ENCODE assay signal across 19 cellular contexts in genomic region chr6:6436366-6436765, GRCh38.
"Had no signal": no experiment of that assay in that cellular context is flagged by ENCODE, and none has a peak within 500 bp of the region (broad histone marks: within the 10 kb centered on the region; RNA-seq: fewer than 3 reads in every experiment).

No MANE protein-coding gene starts in this region.

- H3K36me3 ChIP-seq: colonic mucosa, esophagus muscularis mucosa, gastroesophageal sphincter, heart left ventricle, left lung, lower lobe of right lung had no signal

- H3K9me3 Mint-ChIP-seq: effector memory CD8-positive, alpha-beta T cell had no signal

- H3K4me3 Mint-ChIP-seq: dendritic cell treated with granulocyte-macrophage colony-stimulating factor and Interleukin-4, amounts not matched to agents 40 ng/mL and 50 ng/mL, for 4 days; effector memory CD8-positive, alpha-beta T cell; endodermal cell; mesothelial cell of epicardium; naive B cell had no signal

- H3K9me3 ChIP-seq: colonic mucosa, gastroesophageal sphincter, lower lobe of right lung, mucosa of descending colon had no signal

- ATAC-seq: effector memory CD8-positive, alpha-beta T cell; foreskin keratinocyte; gastroesophageal sphincter; heart left ventricle; left cardiac atrium; left lung; left ventricle myocardium superior; lower lobe of right lung; mucosa of descending colon had no signal

- H3K27ac ChIP-seq: colonic mucosa, esophagus muscularis mucosa, foreskin keratinocyte, gastroesophageal sphincter, heart left ventricle, left lung, lower lobe of right lung had no signal

- H3K27me3 ChIP-seq: colonic mucosa, esophagus muscularis mucosa, foreskin keratinocyte, gastroesophageal sphincter, heart left ventricle, left lung had no signal

- H3K4me1 ChIP-seq: colonic mucosa, esophagus muscularis mucosa, foreskin keratinocyte, gastroesophageal sphincter, heart left ventricle, left lung, lower lobe of right lung had no signal

- H3K27ac Mint-ChIP-seq: dendritic cell treated with granulocyte-macrophage colony-stimulating factor and Interleukin-4, amounts not matched to agents 40 ng/mL and 50 ng/mL, for 4 days; effector memory CD8-positive, alpha-beta T cell; endodermal cell; mesothelial cell of epicardium; naive B cell had no signal

- H3K4me3 ChIP-seq: colonic mucosa, esophagus muscularis mucosa, gastroesophageal sphincter, heart left ventricle, left lung, lower lobe of right lung, mucosa of descending colon had no signal

- H3K4me1 Mint-ChIP-seq: endodermal cell, mesothelial cell of epicardium, naive B cell had no signal

- DNase-seq: colonic mucosa; cortex of kidney; effector CD8-positive, alpha-beta T cell; effector memory CD8-positive, alpha-beta T cell; endodermal cell; heart left ventricle; hippocampal formation; left cardiac atrium; left lung; left ventricle myocardium superior; lower lobe of right lung; mesenchymal stem cell; mucosa of descending colon; naive B cell had no signal

- H3K36me3 Mint-ChIP-seq: mesothelial cell of epicardium had no signal

- H3K27me3 Mint-ChIP-seq: dendritic cell treated with granulocyte-macrophage colony-stimulating factor and Interleukin-4, amounts not matched to agents 40 ng/mL and 50 ng/mL, for 4 days had no signal
